In genomic region chr4:185786422-185786821, GRCh38 we compare ENCODE assay signal across 29 cellular contexts. TPM values are rescaled to one million over a fixed set of nuclear protein-coding genes. Genes with fewer than 3 reads are reported as not detected.
"Had no signal": no experiment of that assay in that cellular context is flagged by ENCODE, and none has a peak within 500 bp of the region (broad histone marks: within the 10 kb centered on the region; RNA-seq: fewer than 3 reads in every experiment).

No MANE protein-coding gene starts in this region.

- H3K36me3 ChIP-seq: ascending aorta, pancreas, right lobe of liver, tibial artery, upper lobe of right lung had no signal

- ATAC-seq: esophagus mucosa; foreskin keratinocyte; naive thymus-derived CD8-positive, alpha-beta T cell; stimulated activated effector memory CD8-positive, alpha-beta T cell treated with anti-CD3 and anti-CD28 coated beads, Interleukin-12 subunit alpha, Interleukin-12 subunit beta, amount 100 ng/mL, for 72 hours; T-helper 17 cell; upper lobe of right lung had no signal

- H3K4me3 ChIP-seq: ascending aorta, pancreas, right lobe of liver, skin epidermis, tibial artery, upper lobe of right lung had no signal

- DNase-seq: activated CD4-positive, alpha-beta memory T cell treated with anti-CD3 and anti-CD28 coated beads for 36 hours; activated CD4-positive, alpha-beta T cell treated with anti-CD3 and anti-CD28 coated beads, Interleukin-2, amount 10 ng/mL, durations not matched to agents 24 days and 14 days; activated CD4-positive, CD25-positive, alpha-beta regulatory T cell treated with anti-CD3 and anti-CD28 coated beads, Interleukin-2, amount 50 U/mL, for 72 hours; activated CD8-positive, alpha-beta memory T cell treated with anti-CD3 and anti-CD28 coated beads, Interleukin-2, amount 50 U/mL, for 4 hours; activated gamma-delta T cell; activated naive CD4-positive, alpha-beta T cell treated with anti-CD3 and anti-CD28 coated beads, Interleukin-2, amount 10 ng/mL, durations not matched to agents 7 days and 5 days; activated naive CD8-positive, alpha-beta T cell treated with anti-CD3 and anti-CD28 coated beads, Interleukin-2, amount 10 ng/mL, durations not matched to agents 7 days and 5 days; activated T-cell treated with anti-CD3 and anti-CD28 coated beads, Interleukin-2, amount 50 U/mL, for 1 hour; caudate nucleus; cortex of kidney; foreskin keratinocyte; kidney glomerular epithelial cell; mammary epithelial cell; naive thymus-derived CD8-positive, alpha-beta T cell; nucleus accumbens; pancreas; right lobe of liver; stimulated activated CD4-positive, alpha-beta T cell treated with anti-CD3 and anti-CD28 coated beads, Interleukin-12 subunit alpha, Interleukin-12 subunit beta, amount 100 ng/mL, for 4 hours; stimulated activated CD4-positive, alpha-beta T cell treated with anti-CD3 and anti-CD28 coated beads, Interleukin-4, amount 100 ng/mL, for 1 hour; T-helper 17 cell; T1000; tibial artery; upper lobe of right lung had no signal

- H3K9me3 ChIP-seq: ascending aorta, pancreas, right lobe of liver, tibial artery, upper lobe of right lung had no signal

- H3K27ac ChIP-seq: ascending aorta, foreskin keratinocyte, right lobe of liver, skin epidermis, upper lobe of right lung had no signal

- H3K4me1 ChIP-seq: ascending aorta, upper lobe of right lung had no signal

- H3K27me3 ChIP-seq: ascending aorta, foreskin keratinocyte, pancreas, right lobe of liver, tibial artery, upper lobe of right lung had no signal

RNA-seq across cellular contexts. Expression of gene SORBS2, which starts 25.6 kb away (rescaled TPM):
- total RNA-seq: activated CD4-positive, alpha-beta memory T cell treated with anti-CD3 and anti-CD28 coated beads for 36 hours; activated CD4-positive, alpha-beta T cell treated with anti-CD3 and anti-CD28 coated beads, Interleukin-2, amount 10 ng/mL, durations not matched to agents 24 days and 14 days; activated CD8-positive, alpha-beta memory T cell treated with anti-CD3 and anti-CD28 coated beads for 36 hours; activated naive CD8-positive, alpha-beta T cell treated with anti-CD3 and anti-CD28 coated beads, Interleukin-2, amount 10 ng/mL, durations not matched to agents 7 days and 5 days; activated T-helper 1 cell treated with anti-CD3 and anti-CD28 coated beads, Interleukin-12 subunit alpha, Interleukin-12 subunit beta, Interleukin-2, Interleukin-4 antibody, amounts not matched to agents 30 ng/mL and 10 ng/mL and 1 ng/mL, durations not matched to agents 14 hours and 24 hours and 36 hours; naive thymus-derived CD8-positive, alpha-beta T cell had no signal
